Comparison of ENCODE assay signal across 28 cellular contexts in genomic region chr7:80902035-80902434, GRCh38. TPM values are rescaled to one million over a fixed set of nuclear protein-coding genes. Genes with fewer than 3 reads are reported as not detected.
DNase-seq lines count a peak whose midpoint lies in the region; ATAC-seq, FAIRE-seq and TF ChIP-seq lines count a peak whose summit lies in the region.
"Had no signal": no experiment of that assay in that cellular context is flagged by ENCODE, and none has a peak within 500 bp of the region (broad histone marks: within the 10 kb centered on the region; RNA-seq: fewer than 3 reads in every experiment).

No MANE protein-coding gene starts in this region.

- H3K27me3 ChIP-seq in breast epithelium (no peaks in the 10 kb centered on the region), psoas muscle (ENCODE audit: insufficient read depth in 3 of 3, low read length in 2 of 3) (no peaks in the 10 kb centered on the region)
- H3K27me3 ChIP-seq: MG63 had no signal

- no peaks in the 10 kb centered on the region for H3K27me3 Mint-ChIP-seq in MCF 10A (ENCODE audit: insufficient read depth, unreplicated experiment)
- no peaks in the 10 kb centered on the region for H3K27me3 Mint-ChIP-seq in stimulated activated naive CD8-positive, alpha-beta T cell treated with anti-CD3 and anti-CD28 coated beads, Interleukin-15, amount 100 ng/mL, for 72 hours
- H3K27me3 Mint-ChIP-seq: activated CD4-positive, alpha-beta memory T cell treated with anti-CD3 and anti-CD28 coated beads, Interleukin-2, amount 10 ng/mL, durations not matched to agents 7 days and 5 days; activated naive CD4-positive, alpha-beta T cell treated with anti-CD3 and anti-CD28 coated beads, Interleukin-2, amount 50 U/mL, for 24 hours; CD4-positive, alpha-beta T cell; dendritic cell treated with granulocyte-macrophage colony-stimulating factor and Interleukin-4, amounts not matched to agents 40 ng/mL and 50 ng/mL, for 4 days had no signal

- TF ChIP-seq CTCF in MCF 10A (IDR thresholded peaks at IDR 0.05; ENCODE audit: unreplicated experiment) (no peak), breast epithelium (IDR thresholded peaks at IDR 0.05) (no peak), epithelial cell of esophagus (IDR thresholded peaks at IDR 0.05; ENCODE audit: insufficient read depth, low read depth, low read length, missing control alignments) (no peak), psoas muscle (IDR thresholded peaks at IDR 0.05) (no peak)

- 95 to 100% (median 96%) methylated on average over 1 of the region's 1 CpG for WGBS in psoas muscle, 3 donors

- ATAC-seq in psoas muscle: no peak
- no peak for ATAC-seq in stimulated activated naive CD8-positive, alpha-beta T cell treated with anti-CD3 and anti-CD28 coated beads, Interleukin-15, amount 100 ng/mL, for 72 hours
- ATAC-seq: K562; left lobe of liver; stimulated activated naive CD8-positive, alpha-beta T cell treated with anti-CD3 and anti-CD28 coated beads, Interleukin-15, Interleukin-2, amounts not matched to agents 100 U/mL and 50 U/mL, for 24 hours had no signal

- peak overlapping the region in 1 of 2 donors; percentile 32 for H3K27ac ChIP-seq in breast epithelium
- H3K27ac ChIP-seq in psoas muscle: peak overlapping the region; percentile 44

- POLR2A ChIA-PET in MCF 10A (lab: Yijun Ruan, JAX): interaction anchor here (0.6 to 1.8 kb wide), 13 partner anchors 8 to 473 kb away, joined by 3 to 18 read pairs (median 3); partner anchors contain the start of gene SEMA3C

- BruUV-seq in MCF 10A (replicated peaks; lab: Mats Ljungman, UMichigan): no TSS peak

- peaks cover 47% of the 10 kb centered on the region for H3K4me1 Mint-ChIP-seq in MCF 10A (ENCODE audit: insufficient read depth, unreplicated experiment)
- H3K4me1 Mint-ChIP-seq in stimulated activated naive CD8-positive, alpha-beta T cell treated with anti-CD3 and anti-CD28 coated beads, Interleukin-15, amount 100 ng/mL, for 72 hours: no peaks in the 10 kb centered on the region
- H3K4me1 Mint-ChIP-seq: activated CD4-positive, alpha-beta memory T cell treated with anti-CD3 and anti-CD28 coated beads, Interleukin-2, amount 10 ng/mL, durations not matched to agents 7 days and 5 days; activated naive CD4-positive, alpha-beta T cell treated with anti-CD3 and anti-CD28 coated beads, Interleukin-2, amount 50 U/mL, for 24 hours had no signal

- no peak overlapping the region for H3K4me3 Mint-ChIP-seq in MCF 10A (ENCODE audit: unreplicated experiment)
- no peak overlapping the region for H3K4me3 Mint-ChIP-seq in stimulated activated naive CD8-positive, alpha-beta T cell treated with anti-CD3 and anti-CD28 coated beads, Interleukin-15, amount 100 ng/mL, for 72 hours
- H3K4me3 Mint-ChIP-seq: activated CD4-positive, alpha-beta memory T cell treated with anti-CD3 and anti-CD28 coated beads, Interleukin-2, amount 10 ng/mL, durations not matched to agents 7 days and 5 days; activated naive CD4-positive, alpha-beta T cell treated with anti-CD3 and anti-CD28 coated beads, Interleukin-2, amount 50 U/mL, for 24 hours; CD4-positive, alpha-beta T cell; dendritic cell treated with granulocyte-macrophage colony-stimulating factor and Interleukin-4, amounts not matched to agents 40 ng/mL and 50 ng/mL, for 4 days; T-helper 1 cell treated with Interleukin-12 subunit alpha and Interleukin-12 subunit beta and Interleukin-4 antibody, amounts not matched to agents 30 μg/mL and 1 μg/mL, for 36 hours had no signal

- intact Hi-C loops in MCF 10A (cut with micrococcal nuclease) (no loop called here), breast epithelium (cut with DNase I; ENCODE audit: low total_unique reads) (no loop called here), psoas muscle (cut with DNase I) (no loop called here)

- H3K9me3 Mint-ChIP-seq in MCF 10A (ENCODE audit: unreplicated experiment): no peaks in the 10 kb centered on the region
- H3K9me3 Mint-ChIP-seq in stimulated activated naive CD8-positive, alpha-beta T cell treated with anti-CD3 and anti-CD28 coated beads, Interleukin-15, amount 100 ng/mL, for 72 hours: peaks cover 0 to 6% of the 10 kb centered on the region in 2 donors
- H3K9me3 Mint-ChIP-seq: activated naive CD4-positive, alpha-beta T cell treated with anti-CD3 and anti-CD28 coated beads, Interleukin-2, amount 50 U/mL, for 24 hours; dendritic cell treated with granulocyte-macrophage colony-stimulating factor and Interleukin-4, amounts not matched to agents 40 ng/mL and 50 ng/mL, for 4 days; T-helper 1 cell treated with Interleukin-12 subunit alpha and Interleukin-12 subunit beta and Interleukin-4 antibody, amounts not matched to agents 30 μg/mL and 1 μg/mL, for 36 hours had no signal

- no peaks in the 10 kb centered on the region for H3K9me3 ChIP-seq in breast epithelium
- H3K9me3 ChIP-seq in psoas muscle: no peaks in the 10 kb centered on the region
- H3K9me3 ChIP-seq: MG63, prostate gland had no signal

- peaks cover 64% of the 10 kb centered on the region for H3K36me3 Mint-ChIP-seq in MCF 10A (ENCODE audit: insufficient read depth, unreplicated experiment)
- H3K36me3 Mint-ChIP-seq: activated naive CD4-positive, alpha-beta T cell treated with anti-CD3 and anti-CD28 coated beads, Interleukin-2, amount 50 U/mL, for 24 hours had no signal

- no peak overlapping the region for H3K4me3 ChIP-seq in breast epithelium
- H3K4me3 ChIP-seq in epithelial cell of esophagus (ENCODE audit: low read length): no peak overlapping the region
- H3K4me3 ChIP-seq in psoas muscle: no peak overlapping the region
- H3K4me3 ChIP-seq: K562, MG63, prostate gland had no signal

- no peak for TF ChIP-seq POLR2A in breast epithelium (IDR thresholded peaks at IDR 0.05)
- no peak for TF ChIP-seq POLR2A in H54 (IDR thresholded peaks at IDR 0.05; ENCODE audit: low read depth, low read length)

- DNase-seq in MCF 10A (ENCODE audit: unreplicated experiment) (peak; percentile 36), breast epithelium (ENCODE audit: low spot score in 2 of 2) (no peak), epithelial cell of esophagus (ENCODE audit: low read depth) (peak; percentile 44), psoas muscle (no peak), DMS 273 treated with DMSO at 0.1 percent for 48 hours (lab: John Stamatoyannopoulos, UW) (no peak), H54 (ENCODE audit: insufficient read length, low spot score) (no peak)
- no peak for DNase-seq in activated naive CD4-positive, alpha-beta T cell (lab: John Stamatoyannopoulos, UW)
- no peak for DNase-seq in stimulated activated naive CD8-positive, alpha-beta T cell treated with anti-CD3 and anti-CD28 coated beads, Interleukin-15, amount 100 ng/mL, for 72 hours
- DNase-seq: activated CD4-positive, alpha-beta memory T cell treated with anti-CD3 and anti-CD28 coated beads, Interleukin-2, amount 10 ng/mL, durations not matched to agents 7 days and 5 days; activated CD4-positive, alpha-beta T cell treated with anti-CD3 and anti-CD28 coated beads for 1 hour; activated CD8-positive, alpha-beta memory T cell treated with anti-CD3 and anti-CD28 coated beads, Interleukin-2, amount 50 U/mL, for 48 hours; anterior cingulate cortex; CD4-positive, alpha-beta T cell; H7; mesendoderm; MG63; NCI-H1105 treated with DMSO at 0.1 percent for 48 hours; NCI-H1930; NCI-H69; stimulated activated naive CD8-positive, alpha-beta T cell treated with anti-CD3 and anti-CD28 coated beads, Interleukin-15, Interleukin-2, amounts not matched to agents 100 U/mL and 50 U/mL, for 24 hours; trophoblast cell had no signal

- H3K27ac Mint-ChIP-seq in MCF 10A (ENCODE audit: low read depth, unreplicated experiment): peak overlapping the region; percentile 85
- H3K27ac Mint-ChIP-seq in stimulated activated naive CD8-positive, alpha-beta T cell treated with anti-CD3 and anti-CD28 coated beads, Interleukin-15, amount 100 ng/mL, for 72 hours: no peak overlapping the region
- H3K27ac Mint-ChIP-seq: activated CD4-positive, alpha-beta memory T cell treated with anti-CD3 and anti-CD28 coated beads, Interleukin-2, amount 10 ng/mL, durations not matched to agents 7 days and 5 days; activated naive CD4-positive, alpha-beta T cell treated with anti-CD3 and anti-CD28 coated beads, Interleukin-2, amount 50 U/mL, for 24 hours; CD4-positive, alpha-beta T cell; dendritic cell treated with granulocyte-macrophage colony-stimulating factor and Interleukin-4, amounts not matched to agents 40 ng/mL and 50 ng/mL, for 4 days; T-helper 1 cell treated with Interleukin-12 subunit alpha and Interleukin-12 subunit beta and Interleukin-4 antibody, amounts not matched to agents 30 μg/mL and 1 μg/mL, for 36 hours had no signal

- H3K36me3 ChIP-seq in breast epithelium (no peaks in the 10 kb centered on the region), psoas muscle (ENCODE audit: insufficient read depth in 1 of 2, low read depth in 1 of 2) (no peaks in the 10 kb centered on the region)
- H3K36me3 ChIP-seq: prostate gland had no signal

- FAIRE-seq in H54 (lab: Jason Lieb, UNC): no peak
- FAIRE-seq: GM12892, K562 had no signal

- CTCF ChIA-PET in MCF 10A (lab: Yijun Ruan, JAX): interaction anchor here (0.7 to 1.5 kb wide), 2 partner anchors 15 to 17 kb away, joined by 3 read pairs; partner anchors contain the start of gene SEMA3C

- H3K4me1 ChIP-seq in breast epithelium: no peaks in the 10 kb centered on the region
- H3K4me1 ChIP-seq in psoas muscle: peaks cover 30% of the 10 kb centered on the region

RNA-seq across cellular contexts. Expression of gene SEMA3C, which starts 16.8 kb away (rescaled TPM):
- total RNA-seq in MCF 10A (2022) (91.0 and 140 TPM in 2 replicates), breast epithelium (100 to 1,000 TPM in 2 of 3 donors, 10 to 100 TPM in 1; 67.5 to 157 (median 108) TPM), psoas muscle (10 to 100 TPM; 15.1 to 63.1 (median 24.2) TPM)
- 10 to 100 TPM in 2 of 3 donors, 1 to 10 TPM in 1; 6.6 to 19.5 (median 15.7) TPM for polyA plus RNA-seq in psoas muscle
- total RNA-seq: activated CD4-positive, alpha-beta memory T cell treated with anti-CD3 and anti-CD28 coated beads, Interleukin-2, amount 10 ng/mL, durations not matched to agents 7 days and 5 days had no signal

Comparison
In these comparisons a context has a peak if more than half of its experiments do, and no peak if none do; other contexts are left out.
1. DNase-seq: peak in MCF 10A (single experiment) and epithelial cell of esophagus (single experiment); none in breast epithelium (0 of 2), psoas muscle (0 of 2), activated naive CD4-positive, alpha-beta T cell (0 of 4), DMS 273 treated with DMSO at 0.1 percent for 48 hours (single experiment), stimulated activated naive CD8-positive, alpha-beta T cell treated with anti-CD3 and anti-CD28 coated beads, Interleukin-15, amount 100 ng/mL, for 72 hours (0 of 2) and H54 (single experiment).